In the genomic region with DNA sequence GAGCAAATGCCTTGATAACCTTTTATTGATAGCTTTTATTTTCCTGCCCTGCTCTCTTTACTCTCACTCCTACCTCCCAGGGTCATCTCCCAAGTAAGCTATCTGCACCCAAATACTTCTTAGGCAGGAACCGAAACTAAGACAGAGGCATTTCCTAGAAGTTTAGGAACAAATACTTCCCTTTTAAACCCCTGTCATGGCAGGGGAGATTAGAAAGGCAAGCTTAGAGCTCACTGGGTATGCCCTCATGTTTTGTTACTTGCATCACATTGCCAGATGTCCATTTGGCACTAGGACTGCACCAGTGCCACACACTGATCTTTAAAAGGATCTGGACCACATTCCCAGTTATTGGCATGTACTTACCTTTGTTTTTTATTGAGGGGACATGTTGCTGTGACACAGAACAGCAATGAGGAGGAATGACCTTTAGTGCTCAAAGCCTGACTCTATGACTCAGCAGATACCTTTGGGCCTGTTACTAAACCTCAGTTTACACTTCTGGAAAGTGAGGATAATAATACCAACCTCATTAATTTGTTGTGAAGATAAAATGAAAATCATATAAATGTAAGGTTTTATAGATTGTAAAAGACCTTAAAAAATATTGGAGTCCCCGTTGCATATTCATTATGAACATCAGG, we compare ENCODE assay signal across 24 cellular contexts. TPM values are rescaled to one million over a fixed set of nuclear protein-coding genes. Genes with fewer than 3 reads are reported as not detected.
DNase-seq lines count a peak whose midpoint lies in the region; ATAC-seq lines count a peak whose summit lies in the region.
"Had no signal": no experiment of that assay in that cellular context is flagged by ENCODE, and none has a peak within 500 bp of the region (broad histone marks: within the 10 kb centered on the region; RNA-seq: fewer than 3 reads in every experiment).

No MANE protein-coding gene starts in this region.

- intact Hi-C loops in sciatic nerve (cut with DNase I), result no loop called here

- peak; percentile 19 for DNase-seq in DMS 273 (lab: John Stamatoyannopoulos, UW; ENCODE audit: unreplicated experiment)
- DNase-seq in DMS 273 treated with DMSO at 0.1 percent for 48 hours (lab: John Stamatoyannopoulos, UW), result no peak
- peak; percentile 57 for DNase-seq in NOMO-1 treated with dmso at 0.1 percent for 144 hours (lab: John Stamatoyannopoulos, UW; ENCODE audit: unreplicated experiment)
- DNase-seq in globus pallidus (ENCODE audit: low spot score), result peak; percentile 41
- DNase-seq in sciatic nerve (ENCODE audit: low spot score), result no peak
- DNase-seq in DMS53 treated with DMSO at 0.1 percent for 48 hours (lab: John Stamatoyannopoulos, UW; ENCODE audit: unreplicated experiment), result no peak
- DNase-seq: activated CD8-positive, alpha-beta T cell treated with anti-CD3 and anti-CD28 coated beads for 36 hours; amygdala; brain microvascular endothelial cell; Calu3; dorsolateral prefrontal cortex; EL; foreskin fibroblast; heart right ventricle; mammary epithelial cell; NCI-H1092 treated with DMSO at 0.1 percent for 48 hours; NCI-H187; NCI-H510A; PC-3; small intestine; stimulated activated naive B cell treated with anti-CD40 and anti-IgM and Interleukin-4, amounts not matched to agents 10 μg/mL and 1 μg/mL and 100 μg/mL, for 72 hours had no signal

- ATAC-seq in sciatic nerve (peak; percentile 51), HG02840 (IDR thresholded peaks at IDR 0.05; ENCODE audit: low FRiP score, unreplicated experiment) (no peak), HG03469 (IDR thresholded peaks at IDR 0.05; ENCODE audit: unreplicated experiment) (no peak)
- ATAC-seq: activated CD8-positive, alpha-beta T cell treated with anti-CD3 and anti-CD28 coated beads for 36 hours; activated naive CD4-positive, alpha-beta T cell treated with anti-CD3 and anti-CD28 coated beads, Interleukin-2, amount 50 U/mL, for 72 hours; PC-3; stimulated activated naive B cell treated with anti-CD40 and anti-IgM and Interleukin-4, amounts not matched to agents 10 μg/mL and 1 μg/mL and 100 μg/mL, for 72 hours had no signal

RNA-seq across cellular contexts. Expression of gene MBIP, which starts 40.9 kb away (rescaled TPM):
- total RNA-seq in sciatic nerve, result 33.7 TPM

Comparison
In these comparisons a context has a peak if more than half of its experiments do, and no peak if none do; other contexts are left out.
1. DNase-seq: peak in DMS 273 (single experiment), NOMO-1 treated with dmso at 0.1 percent for 144 hours (single experiment) and globus pallidus (single experiment); none in DMS 273 treated with DMSO at 0.1 percent for 48 hours (single experiment), sciatic nerve (single experiment) and DMS53 treated with DMSO at 0.1 percent for 48 hours (single experiment).